In genomic region chr21:31446206-31446900, GRCh38 we compare ENCODE assay signal across 9 cellular contexts.
DNase-seq lines count a peak whose midpoint lies in the region; ATAC-seq and TF ChIP-seq lines count a peak whose summit lies in the region.
"Had no signal": no experiment of that assay in that cellular context is flagged by ENCODE, and none has a peak within 500 bp of the region (broad histone marks: within the 10 kb centered on the region; RNA-seq: fewer than 3 reads in every experiment).

No MANE protein-coding gene starts in this region.

- H2BK120ac ChIP-seq in neuronal stem cell (ENCODE audit: low read depth, low read length) = no peak overlapping the region

- H3K4ac ChIP-seq in neuronal stem cell (ENCODE audit: low read length) = no peak overlapping the region

- no peaks in the 10 kb centered on the region for H3K9me3 Mint-ChIP-seq in central memory CD8-positive, alpha-beta T cell
- H3K9me3 Mint-ChIP-seq in neural progenitor cell = peaks cover 19% of the 10 kb centered on the region

- H3K27ac Mint-ChIP-seq in central memory CD8-positive, alpha-beta T cell (ENCODE audit: low read depth) = no peak overlapping the region
- no peak overlapping the region for H3K27ac Mint-ChIP-seq in neural progenitor cell

- no peak overlapping the region for H3K18ac ChIP-seq in neuronal stem cell (ENCODE audit: low read length)

- peak overlapping the region in 8 of 11 experiments; percentile 15 to 74 (median 46); a peak in 11 of 22 replicates for H3K27ac ChIP-seq in BLaER1 treated with 17β-estradiol and CSF1 and Interleukin-3, amounts not matched to agents 10 nM and 100 nM
- H3K27ac ChIP-seq in neural progenitor cell = no peak overlapping the region
- no peak overlapping the region for H3K27ac ChIP-seq in neuronal stem cell (replicated peaks; ENCODE audit: low read length)
- H3K27ac ChIP-seq: adrenal gland had no signal

- H3K36me3 ChIP-seq in BLaER1 treated with 17β-estradiol and CSF1 and Interleukin-3, amounts not matched to agents 10 nM and 100 nM = peaks cover 0 to 12% (median 3%) of the 10 kb centered on the region in 11 experiments; a peak in 12 of 22 replicates
- no peaks in the 10 kb centered on the region for H3K36me3 ChIP-seq in neural progenitor cell
- H3K36me3 ChIP-seq in neuronal stem cell (replicated peaks in 1 of 2; ENCODE audit: control insufficient read depth in 2 of 2, insufficient read depth in 2 of 2, low read length in 2 of 2) = peaks cover 0 to 5% of the 10 kb centered on the region in 2 donors
- H3K36me3 ChIP-seq: adrenal gland had no signal

- H2BK5ac ChIP-seq in neuronal stem cell (ENCODE audit: low read length) = no peak overlapping the region

- peaks cover 4 to 17% (median 11%) of the 10 kb centered on the region in 11 experiments for H3K9me3 ChIP-seq in BLaER1 treated with 17β-estradiol and CSF1 and Interleukin-3, amounts not matched to agents 10 nM and 100 nM (replicated peaks in 1 of 11)
- H3K9me3 ChIP-seq in neural progenitor cell (ENCODE audit: low read depth) (no peaks in the 10 kb centered on the region), neuronal stem cell (replicated peaks in 1 of 2; ENCODE audit: control insufficient read depth in 2 of 2, insufficient read depth in 1 of 2, low read depth in 1 of 2, low read length in 2 of 2) (peaks cover 0 to 5% of the 10 kb centered on the region in 2 donors)

- H4K8ac ChIP-seq in neuronal stem cell (ENCODE audit: low read depth, low read length) = no peak overlapping the region

- H3K23ac ChIP-seq in neuronal stem cell (ENCODE audit: low read depth, low read length, poor library complexity) = no peak overlapping the region

- no peaks in the 10 kb centered on the region for H3K36me3 Mint-ChIP-seq in central memory CD8-positive, alpha-beta T cell (ENCODE audit: insufficient read depth)
- peaks cover 47% of the 10 kb centered on the region for H3K36me3 Mint-ChIP-seq in neural progenitor cell

- TF ChIP-seq CTCF in neural progenitor cell (IDR thresholded peaks at IDR 0.05) = no peak

- no CpG with 5 or more reads among the region's 8 CpGs for WGBS in neuronal stem cell (ENCODE audit: extremely low coverage in 2 of 2, insufficient read length in 2 of 2, insufficient replicate concordance in 1 of 2), 2 donors

- DNase-seq in activated CD4-positive, alpha-beta T cell treated with anti-CD3 and anti-CD28 coated beads for 1 hour = peak; percentile 11
- no peak for DNase-seq in central memory CD8-positive, alpha-beta T cell (ENCODE audit: low spot score in 2 of 2)
- no peak for DNase-seq in neural progenitor cell (ENCODE audit: low spot score)
- no peak for DNase-seq in neuronal stem cell (ENCODE audit: low spot score)
- DNase-seq: adrenal gland had no signal

- H3K4me3 Mint-ChIP-seq in central memory CD8-positive, alpha-beta T cell = peak overlapping the region; percentile 16
- no peak overlapping the region for H3K4me3 Mint-ChIP-seq in neural progenitor cell

- peaks cover 32% of the 10 kb centered on the region for H3K4me1 Mint-ChIP-seq in central memory CD8-positive, alpha-beta T cell
- H3K4me1 Mint-ChIP-seq in neural progenitor cell = peaks cover 9% of the 10 kb centered on the region

- H3K79me1 ChIP-seq in neuronal stem cell (ENCODE audit: low read depth, low read length) = no peaks in the 10 kb centered on the region

- no peak overlapping the region for H3K14ac ChIP-seq in neuronal stem cell (ENCODE audit: low read length)

- peaks cover 10% of the 10 kb centered on the region for H3K27me3 Mint-ChIP-seq in central memory CD8-positive, alpha-beta T cell
- no peaks in the 10 kb centered on the region for H3K27me3 Mint-ChIP-seq in neural progenitor cell (ENCODE audit: insufficient read depth, low read depth)

- H2BK15ac ChIP-seq in neuronal stem cell (ENCODE audit: low read length) = no peak overlapping the region

- H3K9ac ChIP-seq in BLaER1 treated with 17β-estradiol and CSF1 and Interleukin-3, amounts not matched to agents 10 nM and 100 nM = peak overlapping the region in 4 of 11 experiments; percentile 13 to 52 (median 38); a peak in 5 of 22 replicates
- H3K9ac ChIP-seq in neural progenitor cell (no peak overlapping the region), neuronal stem cell (ENCODE audit: low read depth, low read length, poor library complexity) (no peak overlapping the region)

- ATAC-seq in GM21737 (IDR thresholded peaks at IDR 0.05; ENCODE audit: unreplicated experiment) (peak; percentile 80), HG03280 (IDR thresholded peaks at IDR 0.05; ENCODE audit: unreplicated experiment) (no peak), GM21447 (IDR thresholded peaks at IDR 0.05; ENCODE audit: unreplicated experiment) (no peak)
- ATAC-seq in central memory CD8-positive, alpha-beta T cell (replicated peaks; ENCODE audit: extremely low read depth, poor library complexity, severe bottlenecking) = peak; percentile 88

- no peaks in the 10 kb centered on the region for H3F3A ChIP-seq in neural progenitor cell (ENCODE audit: low read depth)

- H3K4me3 ChIP-seq in BLaER1 treated with 17β-estradiol and CSF1 and Interleukin-3, amounts not matched to agents 10 nM and 100 nM = no peak overlapping the region
- H3K4me3 ChIP-seq in neural progenitor cell = no peak overlapping the region
- no peak overlapping the region for H3K4me3 ChIP-seq in neuronal stem cell (ENCODE audit: low read length in 2 of 2)
- H3K4me3 ChIP-seq: adrenal gland had no signal

- peaks cover 9% of the 10 kb centered on the region for H3K79me2 ChIP-seq in neural progenitor cell (ENCODE audit: low read depth)

- H3K4me2 ChIP-seq in BLaER1 treated with 17β-estradiol and CSF1 and Interleukin-3, amounts not matched to agents 10 nM and 100 nM = peak overlapping the region; percentile 46 to 82 (median 73)
- H3K4me2 ChIP-seq in neural progenitor cell (no peak overlapping the region), neuronal stem cell (ENCODE audit: insufficient read depth, low read length, poor library complexity, severe bottlenecking) (no peak overlapping the region)

- H2BK12ac ChIP-seq in neuronal stem cell (ENCODE audit: low read length) = no peak overlapping the region

- no peak overlapping the region for H4K91ac ChIP-seq in neuronal stem cell (ENCODE audit: low read depth, low read length, poor library complexity)

- H2AK5ac ChIP-seq in neuronal stem cell (ENCODE audit: low read depth, low read length) = no peak overlapping the region

- H2AFZ ChIP-seq in neural progenitor cell (replicated peaks) = no peak overlapping the region
- H2AFZ ChIP-seq in neuronal stem cell (ENCODE audit: low read length) = no peak overlapping the region

- H3K4me1 ChIP-seq in BLaER1 treated with 17β-estradiol and CSF1 and Interleukin-3, amounts not matched to agents 10 nM and 100 nM = peaks cover 40 to 94% (median 65%) of the 10 kb centered on the region in 10 experiments
- H3K4me1 ChIP-seq in neural progenitor cell (no peaks in the 10 kb centered on the region), neuronal stem cell (ENCODE audit: control insufficient read depth in 2 of 2, insufficient read depth in 1 of 2, low read depth in 1 of 2, low read length in 2 of 2) (peaks cover 0 to 4% of the 10 kb centered on the region in 2 donors)
- H3K4me1 ChIP-seq: adrenal gland had no signal

- no peaks in the 10 kb centered on the region for H3K27me3 ChIP-seq in BLaER1 treated with 17β-estradiol and CSF1 and Interleukin-3, amounts not matched to agents 10 nM and 100 nM
- H3K27me3 ChIP-seq in neural progenitor cell (no peaks in the 10 kb centered on the region), neuronal stem cell (ENCODE audit: control insufficient read depth in 3 of 3, insufficient read depth in 3 of 3, low read depth in 1 of 3, low read length in 3 of 3) (no peaks in the 10 kb centered on the region)
- H3K27me3 ChIP-seq: adrenal gland had no signal

- H4K20me1 ChIP-seq in BLaER1 treated with 17β-estradiol and CSF1 and Interleukin-3, amounts not matched to agents 10 nM and 100 nM = peaks cover 0 to 5% (median 0%) of the 10 kb centered on the region in 11 experiments; a peak in 1 of 22 replicates
- H4K20me1 ChIP-seq in neural progenitor cell (ENCODE audit: low read depth) = no peaks in the 10 kb centered on the region

Comparison
In these comparisons a context has a peak if more than half of its experiments do, and no peak if none do; other contexts are left out.
1. H3K27ac ChIP-seq: peak in BLaER1 treated with 17β-estradiol and CSF1 and Interleukin-3, amounts not matched to agents 10 nM and 100 nM (8 of 11); none in neural progenitor cell (single experiment) and neuronal stem cell (single experiment).
2. H3K4me2 ChIP-seq: peak in BLaER1 treated with 17β-estradiol and CSF1 and Interleukin-3, amounts not matched to agents 10 nM and 100 nM (11 of 11); none in neural progenitor cell (single experiment) and neuronal stem cell (single experiment).
3. ATAC-seq: peak in GM21737 (single experiment) and central memory CD8-positive, alpha-beta T cell (single experiment); none in HG03280 (single experiment) and GM21447 (single experiment).